Comparison of ENCODE assay signal across 11 cellular contexts in genomic region chr1:33343539-33343938, GRCh38. TPM values are rescaled to one million over a fixed set of nuclear protein-coding genes. Genes with fewer than 3 reads are reported as not detected.
DNase-seq lines count a peak whose midpoint lies in the region; ATAC-seq, FAIRE-seq and TF ChIP-seq lines count a peak whose summit lies in the region.
"Had no signal": no experiment of that assay in that cellular context is flagged by ENCODE, and none has a peak within 500 bp of the region (broad histone marks: within the 10 kb centered on the region; RNA-seq: fewer than 3 reads in every experiment).

No MANE protein-coding gene starts in this region.

- H3K9me3 ChIP-seq in A549 (no peaks in the 10 kb centered on the region), SK-N-MC (ENCODE audit: low read depth, low read length) (no peaks in the 10 kb centered on the region), trophoblast cell (ENCODE audit: insufficient read depth, low read depth, low read length) (no peaks in the 10 kb centered on the region)

- H3K4me1 ChIP-seq in A549 (peaks cover 79% of the 10 kb centered on the region), trophoblast cell (ENCODE audit: control insufficient read depth in 1 of 2, insufficient read depth in 2 of 2, low read length in 2 of 2) (peaks cover 37 to 54% of the 10 kb centered on the region in 2 experiments)

- no peak overlapping the region for H2AK5ac ChIP-seq in trophoblast cell (ENCODE audit: low read length)

- no peak overlapping the region for H4K8ac ChIP-seq in trophoblast cell (ENCODE audit: low read depth, low read length)

- WGBS in A549 (ENCODE audit: missing lambda C conversion rate), result 31% methylated on average over 5 of the region's 5 CpGs
- WGBS in trophoblast cell (ENCODE audit: extremely low coverage, insufficient coverage, insufficient read length), result no CpG with 5 or more reads among the region's 5 CpGs

- TF ChIP-seq RAD21 in A549 (conservative IDR thresholded peaks at IDR 0.05 in 1 of 2, IDR thresholded peaks at IDR 0.05 in 1 of 2), result no peak

- peaks cover 8% of the 10 kb centered on the region for H3K79me1 ChIP-seq in trophoblast cell (ENCODE audit: low read length)

- H3K9ac ChIP-seq in SK-N-MC (ENCODE audit: insufficient read length) (no peak overlapping the region), trophoblast cell (ENCODE audit: low read length) (peak overlapping the region; percentile 39)

- intact Hi-C loops in sciatic nerve (cut with DNase I), result no loop called here

- CTCF ChIA-PET in A549 (lab: Yijun Ruan, JAX), result no interaction called here

- H2BK5ac ChIP-seq in trophoblast cell (ENCODE audit: low read depth, low read length, poor library complexity), result no peak overlapping the region

- peaks cover 40% of the 10 kb centered on the region for H3K36me3 ChIP-seq in SK-N-MC (ENCODE audit: insufficient read depth, low read length)
- peaks cover 15 to 20% of the 10 kb centered on the region in 2 experiments for H3K36me3 ChIP-seq in trophoblast cell (ENCODE audit: control insufficient read depth in 1 of 2, insufficient read depth in 2 of 2, low read length in 2 of 2)

- no peak for FAIRE-seq in A549 (lab: Jason Lieb, UNC)

- POLR2A ChIA-PET in A549 (lab: Yijun Ruan, JAX), result no interaction called here

- no peak overlapping the region for H3K23ac ChIP-seq in trophoblast cell (ENCODE audit: low read length)

- DNase-seq in A549 (ENCODE audit: low read depth in 1 of 2, low spot score in 1 of 2) (no peak), SK-N-MC (ENCODE audit: low read depth, low spot score) (no peak), fibroblast of the aortic adventitia (ENCODE audit: low read depth) (peak; percentile 67), trophoblast cell (peak in 1 of 2 donors; percentile 28), cerebellar cortex (ENCODE audit: low spot score) (no peak), COLO668 (lab: John Stamatoyannopoulos, UW; ENCODE audit: unreplicated experiment) (no peak), NCI-H2196 treated with DMSO at 0.1 percent for 48 hours (lab: John Stamatoyannopoulos, UW; ENCODE audit: unreplicated experiment) (no peak), sciatic nerve (ENCODE audit: low spot score) (no peak)
- DNase-seq: amygdala, GF-D8, NCI-H1930 had no signal

- H4K12ac ChIP-seq in trophoblast cell (ENCODE audit: low read depth, low read length), result no peak overlapping the region

- H2AFZ ChIP-seq in trophoblast cell (ENCODE audit: insufficient read depth, low read length, poor library complexity), result no peak overlapping the region

- no peak overlapping the region for H3K14ac ChIP-seq in trophoblast cell (ENCODE audit: low read length)

- peaks cover 23% of the 10 kb centered on the region for H3K79me2 ChIP-seq in trophoblast cell (ENCODE audit: control insufficient read depth, insufficient read depth, low read length, poor library complexity)

- H3K4me3 ChIP-seq in A549 (no peak overlapping the region), SK-N-MC (no peak overlapping the region), fibroblast of the aortic adventitia (ENCODE audit: low read depth, low read length) (no peak overlapping the region), trophoblast cell (ENCODE audit: low read depth, low read length) (no peak overlapping the region)

- H3K4me2 ChIP-seq in A549 (peak overlapping the region; percentile 96), trophoblast cell (ENCODE audit: low read length) (no peak overlapping the region)

- H3K4ac ChIP-seq in trophoblast cell (ENCODE audit: low read depth, low read length), result peak overlapping the region; percentile 5

- H2BK12ac ChIP-seq in trophoblast cell (ENCODE audit: low read length), result no peak overlapping the region

- no peak overlapping the region for H4K91ac ChIP-seq in trophoblast cell (ENCODE audit: low read depth, low read length)

- H3K27ac ChIP-seq in A549 (peak overlapping the region; percentile 88), SK-N-MC (peak overlapping the region; percentile 51), trophoblast cell (ENCODE audit: low read depth, low read length) (no peak overlapping the region)

- H2BK120ac ChIP-seq in trophoblast cell (ENCODE audit: insufficient read depth, low read length, poor library complexity), result no peak overlapping the region

- no peaks in the 10 kb centered on the region for H3K27me3 ChIP-seq in trophoblast cell (ENCODE audit: insufficient read depth, low read length)

- no peak for TF ChIP-seq EP300 in A549 (IDR thresholded peaks at IDR 0.05)

- no peak overlapping the region for H3K18ac ChIP-seq in trophoblast cell (ENCODE audit: low read length)

- ATAC-seq in A549, result no peak
- no peak for ATAC-seq in sciatic nerve

- no peak for TF ChIP-seq POLR2A in A549 (IDR thresholded peaks at IDR 0.05; ENCODE audit: low read length)

- no peak for TF ChIP-seq CTCF in A549 (IDR thresholded peaks at IDR 0.05)
- TF ChIP-seq CTCF in fibroblast of the aortic adventitia (IDR thresholded peaks at IDR 0.05; ENCODE audit: insufficient read depth, low read length), result no peak

TF ChIP-seq in A549, 52 proteins besides CTCF, POLR2A, EP300 and RAD21:
- TF ChIP-seq KDM5A (IDR thresholded peaks at IDR 0.05), result no peak
- TF ChIP-seq HEYL (CRISPR knock-in tag; IDR thresholded peaks at IDR 0.05), result no peak
- TF ChIP-seq REST (IDR thresholded peaks at IDR 0.05), result no peak
- no peak for TF ChIP-seq RCOR1 (IDR thresholded peaks at IDR 0.05; ENCODE audit: low read depth, low read length)
- TF ChIP-seq, protein P1, sequence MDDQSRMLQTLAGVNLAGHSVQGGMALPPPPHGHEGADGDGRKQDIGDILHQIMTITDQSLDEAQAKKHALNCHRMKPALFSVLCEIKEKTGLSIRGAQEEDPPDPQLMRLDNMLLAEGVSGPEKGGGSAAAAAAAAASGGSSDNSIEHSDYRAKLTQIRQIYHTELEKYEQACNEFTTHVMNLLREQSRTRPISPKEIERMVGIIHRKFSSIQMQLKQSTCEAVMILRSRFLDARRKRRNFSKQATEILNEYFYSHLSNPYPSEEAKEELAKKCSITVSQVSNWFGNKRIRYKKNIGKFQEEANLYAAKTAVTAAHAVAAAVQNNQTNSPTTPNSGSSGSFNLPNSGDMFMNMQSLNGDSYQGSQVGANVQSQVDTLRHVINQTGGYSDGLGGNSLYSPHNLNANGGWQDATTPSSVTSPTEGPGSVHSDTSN (IDR thresholded peaks at IDR 0.05), result no peak
- no peak for TF ChIP-seq EHF (CRISPR knock-in tag; IDR thresholded peaks at IDR 0.05)

RNA-seq across cellular contexts. Expression of gene A3GALT2, which starts 22.6 kb away (rescaled TPM):
- not detected in 2 replicates for polyA plus RNA-seq in A549 (2011; rRNA removed)
- polyA plus RNA-seq in A549 (2012; cell fraction: cytosol; rRNA removed), result not detected in 2 replicates
- 0.24 TPM in 1 of 2 replicates, not detected in the other for polyA plus RNA-seq in A549 (2012; cell fraction: nucleus; rRNA removed)
- not detected in 3 replicates for polyA plus RNA-seq in A549 (2017; fragmentation: RNase III; extraction: RNeasy Plus Mini Kit Qiagen cat#74134 plus additional on column Dnase treatment)
- not detected in 2 replicates for polyA minus RNA-seq in A549 (2011; rRNA and poly(A)+ RNA removed)
- not detected in 2 replicates for total RNA-seq in fibroblast of the aortic adventitia (ENCODE audit: low replicate concordance)
- not detected in 2 replicates for polyA plus RNA-seq in trophoblast cell (2013)
- total RNA-seq in sciatic nerve, result not detected
